Comparison of ENCODE assay signal across 25 cellular contexts in genomic region chr6:13479206-13479797, GRCh38. TPM values are rescaled to one million over a fixed set of nuclear protein-coding genes. Genes with fewer than 3 reads are reported as not detected.
DNase-seq lines count a peak whose midpoint lies in the region; TF ChIP-seq lines count a peak whose summit lies in the region.
"Had no signal": no experiment of that assay in that cellular context is flagged by ENCODE, and none has a peak within 500 bp of the region (broad histone marks: within the 10 kb centered on the region; RNA-seq: fewer than 3 reads in every experiment).

No MANE protein-coding gene starts in this region.

- no peaks in the 10 kb centered on the region for H3K27me3 ChIP-seq in spleen (replicated peaks in 1 of 7)
- H3K27me3 ChIP-seq: BLaER1, vagina had no signal

- H3K4me1 ChIP-seq in spleen, result peaks cover 6 to 77% (median 51%) of the 10 kb centered on the region in 6 donors
- H3K4me1 ChIP-seq: HAP-1 had no signal

- peaks cover 44% of the 10 kb centered on the region for H3K36me3 Mint-ChIP-seq in dendritic cell treated with granulocyte-macrophage colony-stimulating factor and Interleukin-4, amounts not matched to agents 40 ng/mL and 50 ng/mL, for 4 days (ENCODE audit: low read depth)
- H3K36me3 Mint-ChIP-seq: mesothelial cell of epicardium had no signal

- DNase-seq in SKM-1 treated with dmso at 0.1 percent for 144 hours (lab: John Stamatoyannopoulos, UW; ENCODE audit: unreplicated experiment), result peak; percentile 23
- DNase-seq in SKM-1 (lab: John Stamatoyannopoulos, UW; ENCODE audit: unreplicated experiment), result no peak
- peak; percentile 51 for DNase-seq in NOMO-1 treated with DMSO at 0.1 percent for 48 hours (lab: John Stamatoyannopoulos, UW; ENCODE audit: unreplicated experiment)
- DNase-seq in spleen, result no peak
- no peak for DNase-seq in occipital lobe (lab: John Stamatoyannopoulos, UW)
- no peak for DNase-seq in DMS 273 treated with DMSO at 0.1 percent for 48 hours (lab: John Stamatoyannopoulos, UW)
- no peak for DNase-seq in NCI-H69 (lab: John Stamatoyannopoulos, UW)
- DNase-seq: 8988T; activated CD4-positive, alpha-beta T cell treated with anti-CD3 and anti-CD28 coated beads, Interleukin-2, amount 50 U/mL, for 48 hours; activated T-cell treated with anti-CD3 and anti-CD28 coated beads, Interleukin-2, amount 50 U/mL, for 24 hours; effector memory CD8-positive, alpha-beta T cell; left colon; NCI-H1436; OCI-M1; SHP77; small intestine; stimulated activated CD4-positive, alpha-beta T cell treated with anti-CD3 and anti-CD28 coated beads, Interleukin-4, amount 100 ng/mL, for 1 hour had no signal

- peaks cover 0 to 41% (median 0%) of the 10 kb centered on the region in 6 donors for H3K36me3 ChIP-seq in spleen
- H3K36me3 ChIP-seq: HAP-1, vagina had no signal

- 51 to 74% (median 53%) methylated on average over 1 of the region's 1 CpG for WGBS in spleen, 5 donors

- intact Hi-C loops in dendritic cell treated with granulocyte-macrophage colony-stimulating factor and Interleukin-4, amounts not matched to agents 40 ng/mL and 50 ng/mL, for 4 days (cut with micrococcal nuclease), result no loop called here
- intact Hi-C loops in spleen (cut with DNase I; ENCODE audit: low total_unique reads), result no loop called here

- no peaks in the 10 kb centered on the region for H3K9me3 ChIP-seq in spleen
- H3K9me3 ChIP-seq: HAP-1, vagina had no signal

- H3K9me3 Mint-ChIP-seq in dendritic cell treated with granulocyte-macrophage colony-stimulating factor and Interleukin-4, amounts not matched to agents 40 ng/mL and 50 ng/mL, for 4 days, result no peaks in the 10 kb centered on the region
- H3K9me3 Mint-ChIP-seq: activated T-cell treated with anti-CD3 and anti-CD28 coated beads, Interleukin-2, amount 50 U/mL, for 24 hours; effector memory CD8-positive, alpha-beta T cell; T-cell had no signal

- TF ChIP-seq CTCF in spleen (IDR thresholded peaks at IDR 0.05 in 8 of 11, conservative IDR thresholded peaks at IDR 0.05 in 3 of 11), result no peak

- H3K4me3 Mint-ChIP-seq in dendritic cell treated with granulocyte-macrophage colony-stimulating factor and Interleukin-4, amounts not matched to agents 40 ng/mL and 50 ng/mL, for 4 days, result no peak overlapping the region
- H3K4me3 Mint-ChIP-seq: activated naive CD8-positive, alpha-beta T cell; activated T-cell treated with anti-CD3 and anti-CD28 coated beads, Interleukin-2, amount 50 U/mL, for 24 hours; effector memory CD8-positive, alpha-beta T cell; mesothelial cell of epicardium; T-cell had no signal

- no peaks in the 10 kb centered on the region for H3K27me3 Mint-ChIP-seq in dendritic cell treated with granulocyte-macrophage colony-stimulating factor and Interleukin-4, amounts not matched to agents 40 ng/mL and 50 ng/mL, for 4 days
- H3K27me3 Mint-ChIP-seq: activated naive CD8-positive, alpha-beta T cell; activated T-cell treated with anti-CD3 and anti-CD28 coated beads, Interleukin-2, amount 50 U/mL, for 24 hours had no signal

- peak overlapping the region in 5 of 8 donors; percentile 15 to 49 (median 32) for H3K27ac ChIP-seq in spleen
- H3K27ac ChIP-seq: BLaER1, vagina, VCaP had no signal

- H3K4me1 Mint-ChIP-seq in dendritic cell treated with granulocyte-macrophage colony-stimulating factor and Interleukin-4, amounts not matched to agents 40 ng/mL and 50 ng/mL, for 4 days (ENCODE audit: low read depth), result peaks cover 64% of the 10 kb centered on the region
- H3K4me1 Mint-ChIP-seq: mesothelial cell of epicardium had no signal

- H3K27ac Mint-ChIP-seq in dendritic cell treated with granulocyte-macrophage colony-stimulating factor and Interleukin-4, amounts not matched to agents 40 ng/mL and 50 ng/mL, for 4 days, result peak overlapping the region; percentile 70
- H3K27ac Mint-ChIP-seq: mesothelial cell of epicardium, T-cell had no signal

- TF ChIP-seq POLR2A in spleen (IDR thresholded peaks at IDR 0.05), result no peak

- H3K4me3 ChIP-seq in spleen, result no peak overlapping the region
- H3K4me3 ChIP-seq: BLaER1, HAP-1, vagina had no signal

RNA-seq across cellular contexts. Expression of gene GFOD1, which starts 8.1 kb away (rescaled TPM):
- total RNA-seq in spleen (10 to 100 TPM; 16.0 to 54.0 (median 37.4) TPM), occipital lobe (38.2 TPM)
- 1 to 10 TPM; 3.4 to 8.2 (median 4.2) TPM for polyA plus RNA-seq in spleen

Comparison
In these comparisons a context has a peak if more than half of its experiments do, and no peak if none do; other contexts are left out.
1. DNase-seq: peak in SKM-1 treated with dmso at 0.1 percent for 144 hours (single experiment) and NOMO-1 treated with DMSO at 0.1 percent for 48 hours (single experiment); none in SKM-1 (single experiment), spleen (single experiment), occipital lobe (single experiment), DMS 273 treated with DMSO at 0.1 percent for 48 hours (single experiment) and NCI-H69 (single experiment).